8 cellular contexts compared by ENCODE assay signal in genomic region chr6:42217523-42218367, GRCh38. TPM values are rescaled to one million over a fixed set of nuclear protein-coding genes. Genes with fewer than 3 reads are reported as not detected.
DNase-seq lines count a peak whose midpoint lies in the region; ATAC-seq and TF ChIP-seq lines count a peak whose summit lies in the region.

MRPS10 (minus strand) TSS chr6:42217861; CDS start chr6:42217849, 12 bp downstream.

- H3K4me3 ChIP-seq in SK-N-SH (ENCODE audit: low read depth in 2 of 2, low read length in 1 of 2): peak within 1 kb of the TSS; percentile 72
- peak within 1 kb of the TSS; percentile 78 for H3K4me3 ChIP-seq in suprapubic skin

- H3K27me3 ChIP-seq in SK-N-SH (ENCODE audit: insufficient read depth) (no peaks in the 10 kb centered on the region), suprapubic skin (no peaks in the 10 kb centered on the region)

- POLR2A ChIA-PET in SK-N-SH (lab: Yijun Ruan, JAX): interaction anchor here (0.9 to 1.2 kb wide), 2 partner anchors 235 to 330 kb away, joined by 4 to 8 read pairs; no protein-coding TSS in a partner anchor

- H2AFZ ChIP-seq in SK-N-SH (ENCODE audit: low read depth): peak within 1 kb of the TSS; percentile 85

- H3K4me2 ChIP-seq in SK-N-SH: peak within 1 kb of the TSS; percentile 78

- H3K4me1 ChIP-seq in SK-N-SH (ENCODE audit: control insufficient read depth in 1 of 2, insufficient read depth in 2 of 2, low read depth in 1 of 2, low read length in 1 of 2) (peaks cover 3 to 5% of the 10 kb centered on the region in 2 experiments; a peak in 1 of 4 replicates), suprapubic skin (peaks cover 31% of the 10 kb centered on the region)

- TF ChIP-seq EP300 in SK-N-SH (IDR thresholded peaks at IDR 0.05; ENCODE audit: borderline replicate concordance in 1 of 2, low read depth in 1 of 2, low read length in 1 of 2): peak; percentile 36 to 38; a peak in 2 of 4 replicates
- TF ChIP-seq EP300 in suprapubic skin (IDR thresholded peaks at IDR 0.05): no peak

- DNase-seq in GM04504 (ENCODE audit: low read depth): peak; percentile 82
- peak; percentile 87 for DNase-seq in NCI-H1048 (lab: John Stamatoyannopoulos, UW)
- DNase-seq in SK-N-SH: peak; percentile 91
- peak; percentile 89 for DNase-seq in activated naive CD4-positive, alpha-beta T cell treated with anti-CD3 and anti-CD28 coated beads, Interleukin-2, amount 50 U/mL, for 16 hours
- peak; percentile 90 for DNase-seq in globus pallidus (ENCODE audit: low spot score)
- peak; percentile 46 to 95 (median 86) for DNase-seq in nucleus accumbens (lab: John Stamatoyannopoulos, UW)
- peak; percentile 95 to 96 for DNase-seq in suprapubic skin (ENCODE audit: low spot score in 2 of 2)

- H3K79me2 ChIP-seq in SK-N-SH (ENCODE audit: insufficient read depth): peaks cover 38% of the 10 kb centered on the region

- TF ChIP-seq CTCF in SK-N-SH (IDR thresholded peaks at IDR 0.05): no peak
- no peak for TF ChIP-seq CTCF in suprapubic skin (IDR thresholded peaks at IDR 0.05)

- WGBS in SK-N-SH (ENCODE audit: low lambda C conversion rate): 21% methylated on average over 16 of the region's 29 CpGs
- WGBS in suprapubic skin: 10% methylated on average over 29 of the region's 29 CpGs

- TF ChIP-seq RAD21 in SK-N-SH (IDR thresholded peaks at IDR 0.05; ENCODE audit: low read length): no peak; the same call in 1 of the 2 replicates

- H3F3A ChIP-seq in SK-N-SH (replicated peaks; ENCODE audit: insufficient read depth): peaks cover 12% of the 10 kb centered on the region

- H3K36me3 ChIP-seq in SK-N-SH (replicated peaks in 1 of 2; ENCODE audit: control insufficient read depth in 1 of 2, insufficient read depth in 2 of 2, low read length in 1 of 2) (peaks cover 10 to 16% of the 10 kb centered on the region in 2 experiments), suprapubic skin (peaks cover 14% of the 10 kb centered on the region)

- CTCF ChIA-PET in SK-N-SH (lab: Yijun Ruan, JAX): interaction anchor here (0.7 to 6.3 kb wide), 3 partner anchors 314 to 431 kb away, joined by 3 to 47 read pairs (median 4); partner anchors contain the start of gene TOMM6

- peak within 1 kb of the TSS; percentile 84 for H3K9ac ChIP-seq in SK-N-SH

- H4K20me1 ChIP-seq in SK-N-SH (ENCODE audit: insufficient read depth): no peaks in the 10 kb centered on the region

- H3K27ac ChIP-seq in SK-N-SH (ENCODE audit: low read depth in 2 of 2, low read length in 1 of 2): peak within 1 kb of the TSS; percentile 79 to 87
- peak within 1 kb of the TSS; percentile 86 for H3K27ac ChIP-seq in suprapubic skin

- H3K9me2 ChIP-seq in SK-N-SH: no peaks in the 10 kb centered on the region

- TF ChIP-seq POLR2A in suprapubic skin (IDR thresholded peaks at IDR 0.05): peak; percentile 75

- no peaks in the 10 kb centered on the region for H3K9me3 ChIP-seq in SK-N-SH
- no peaks in the 10 kb centered on the region for H3K9me3 ChIP-seq in suprapubic skin

- peak; percentile 90 for ATAC-seq in HG02571 (IDR thresholded peaks at IDR 0.05; ENCODE audit: unreplicated experiment)

TF ChIP-seq in SK-N-SH, 30 proteins besides CTCF, POLR2A, EP300 and RAD21 (continues in another document):
- TF ChIP-seq MAX (IDR thresholded peaks at IDR 0.05; ENCODE audit: low read depth) (peak; percentile 92), CHD2 (IDR thresholded peaks at IDR 0.05; ENCODE audit: low read length, partially characterized antibody) (peak; percentile 93), JUND (IDR thresholded peaks at IDR 0.05) (0 out of 2 replicates have a peak, but pooled peaks have one; percentile 19), RXRA (IDR thresholded peaks at IDR 0.05; ENCODE audit: borderline replicate concordance, low read depth) (no peak), USF1 (IDR thresholded peaks at IDR 0.05; ENCODE audit: borderline replicate concordance, low read depth) (no peak), TEAD4 (IDR thresholded peaks at IDR 0.05; ENCODE audit: borderline replicate concordance, insufficient read depth) (no peak), POLR2AphosphoS5 (IDR thresholded peaks at IDR 0.05; ENCODE audit: low read depth, low read length) (peak; percentile 97), GABPA (IDR thresholded peaks at IDR 0.05; ENCODE audit: low read depth) (peak; percentile 95), NRF1 (IDR thresholded peaks at IDR 0.05; ENCODE audit: low read depth, low read length) (no peak), SIN3A (IDR thresholded peaks at IDR 0.05; ENCODE audit: borderline replicate concordance, low read depth, low read length) (peak; percentile 90; the same call in 1 of the 2 replicates), REST (IDR thresholded peaks at IDR 0.05; ENCODE audit: low read depth, low read length) (peak; percentile 80), PBX3 (IDR thresholded peaks at IDR 0.05) (peak; percentile 17; the same call in 1 of the 2 replicates), RCOR1 (IDR thresholded peaks at IDR 0.05; ENCODE audit: low read length) (peak; percentile 66; the same call in 1 of the 2 replicates), ELF1 (IDR thresholded peaks at IDR 0.05) (peak; percentile 77), SMC3 (IDR thresholded peaks at IDR 0.05; ENCODE audit: low read depth, low read length) (peak; percentile 4; the same call in 1 of the 2 replicates), ZBTB33 (IDR thresholded peaks at IDR 0.05; ENCODE audit: borderline replicate concordance, low read depth) (peak; percentile 59; the same call in 1 of the 2 replicates)

RNA-seq across cellular contexts. Expression of gene MRPS10, which starts in this region (rescaled TPM):
- polyA plus RNA-seq in SK-N-SH (2012; rRNA removed): 29.8 and 35.5 TPM in 2 replicates
- polyA plus RNA-seq in SK-N-SH (2012; cell fraction: cytosol; rRNA removed): 47.9 and 55.7 TPM in 2 replicates
- polyA plus RNA-seq in SK-N-SH (2012; cell fraction: nucleus; rRNA removed): 6.6 and 12.2 TPM in 2 replicates
- 10 to 100 TPM; 17.7 to 20.8 (median 20.3) TPM for total RNA-seq in suprapubic skin

Comparison
In these comparisons a context has a peak if more than half of its experiments do, and no peak if none do; other contexts are left out.
1. Peak in every context shown above with its lines: DNase-seq, ATAC-seq, H3K4me3 ChIP-seq and H3K27ac ChIP-seq.